ENCODE assay signal across 14 cellular contexts in genomic region chr19:6788896-6789295, GRCh38. TPM values are rescaled to one million over a fixed set of nuclear protein-coding genes. Genes with fewer than 3 reads are reported as not detected.
"Had no signal": no experiment of that assay in that cellular context is flagged by ENCODE, and none has a peak within 500 bp of the region (broad histone marks: within the 10 kb centered on the region; RNA-seq: fewer than 3 reads in every experiment).

No MANE protein-coding gene starts in this region.

- H3K4me3 ChIP-seq: esophagus muscularis mucosa, lung, pancreas, testis had no signal

- DNase-seq: activated CD4-positive, alpha-beta memory T cell treated with anti-CD3 and anti-CD28 coated beads, Interleukin-2, amount 10 ng/mL, durations not matched to agents 7 days and 5 days; activated CD4-positive, alpha-beta T cell treated with anti-CD3 and anti-CD28 coated beads for 36 hours; activated CD8-positive, alpha-beta memory T cell treated with anti-CD3 and anti-CD28 coated beads, Interleukin-2, amount 50 U/mL, for 4 hours; activated naive CD4-positive, alpha-beta T cell treated with Interleukin-2 at 50 U/mL for 16 hours; amniotic stem cell; islet precursor cell; pancreas; stimulated activated naive CD8-positive, alpha-beta T cell treated with anti-CD3 and anti-CD28 coated beads, Interleukin-15, amount 100 ng/mL, for 72 hours; testis; WERI-Rb-1 had no signal

- H3K4me3 Mint-ChIP-seq: activated CD4-positive, alpha-beta memory T cell treated with anti-CD3 and anti-CD28 coated beads, Interleukin-2, amount 10 ng/mL, durations not matched to agents 7 days and 5 days; activated CD4-positive, alpha-beta T cell treated with anti-CD3 and anti-CD28 coated beads for 36 hours; mesothelial cell of epicardium; stimulated activated naive CD8-positive, alpha-beta T cell treated with anti-CD3 and anti-CD28 coated beads, Interleukin-15, amount 100 ng/mL, for 72 hours had no signal

- H3K36me3 Mint-ChIP-seq: mesothelial cell of epicardium had no signal

- H3K27ac Mint-ChIP-seq: activated CD4-positive, alpha-beta memory T cell treated with anti-CD3 and anti-CD28 coated beads, Interleukin-2, amount 10 ng/mL, durations not matched to agents 7 days and 5 days; activated CD4-positive, alpha-beta T cell treated with anti-CD3 and anti-CD28 coated beads for 36 hours; mesothelial cell of epicardium; stimulated activated naive CD8-positive, alpha-beta T cell treated with anti-CD3 and anti-CD28 coated beads, Interleukin-15, amount 100 ng/mL, for 72 hours had no signal

- H3K4me1 Mint-ChIP-seq: mesothelial cell of epicardium had no signal

- H3K27me3 Mint-ChIP-seq: activated CD4-positive, alpha-beta memory T cell treated with anti-CD3 and anti-CD28 coated beads, Interleukin-2, amount 10 ng/mL, durations not matched to agents 7 days and 5 days; activated CD4-positive, alpha-beta T cell treated with anti-CD3 and anti-CD28 coated beads for 36 hours; stimulated activated naive CD8-positive, alpha-beta T cell treated with anti-CD3 and anti-CD28 coated beads, Interleukin-15, amount 100 ng/mL, for 72 hours had no signal

- ATAC-seq: activated CD4-positive, alpha-beta T cell treated with anti-CD3 and anti-CD28 coated beads for 36 hours; pancreas; sciatic nerve; stimulated activated naive CD8-positive, alpha-beta T cell treated with anti-CD3 and anti-CD28 coated beads, Interleukin-15, amount 100 ng/mL, for 72 hours had no signal

- H3K9me3 Mint-ChIP-seq: activated CD4-positive, alpha-beta memory T cell treated with anti-CD3 and anti-CD28 coated beads, Interleukin-2, amount 10 ng/mL, durations not matched to agents 7 days and 5 days had no signal

RNA-seq across cellular contexts. Expression of gene VAV1, which starts 16.4 kb away (rescaled TPM):
- total RNA-seq: mesothelial cell of epicardium had no signal
